In genomic region chr3:8970971-8971589, GRCh38 we compare ENCODE assay signal across 8 cellular contexts. TPM values are rescaled to one million over a fixed set of nuclear protein-coding genes. Genes with fewer than 3 reads are reported as not detected.
A peak's percentile ranks its signal among the peaks of the same experiment; 100 is the strongest.
DNase-seq lines count a peak whose midpoint lies in the region; ATAC-seq lines count a peak whose summit lies in the region.

No MANE protein-coding gene starts in this region.

- no peak overlapping the region for H3K4me3 Mint-ChIP-seq in activated naive CD4-positive, alpha-beta T cell treated with anti-CD3 and anti-CD28 coated beads for 36 hours

- H3K9me3 ChIP-seq in SJCRH30 (replicated peaks): no peaks in the 10 kb centered on the region

- no peaks in the 10 kb centered on the region for H3K36me3 Mint-ChIP-seq in activated naive CD4-positive, alpha-beta T cell treated with anti-CD3 and anti-CD28 coated beads for 36 hours (ENCODE audit: low read depth)

- H3K9me3 Mint-ChIP-seq in activated naive CD4-positive, alpha-beta T cell treated with anti-CD3 and anti-CD28 coated beads for 36 hours: no peaks in the 10 kb centered on the region

- DNase-seq in NCI-H446 (lab: John Stamatoyannopoulos, UW): peak; percentile 14 to 65
- no peak for DNase-seq in NCI-H446 treated with DMSO at 0.1 percent for 48 hours (lab: John Stamatoyannopoulos, UW)
- DNase-seq in HuH-7 (ENCODE audit: low spot score): peak; percentile 67
- peak; percentile 55 to 82 for DNase-seq in SJCRH30
- peak; percentile 85 for DNase-seq in activated naive CD4-positive, alpha-beta T cell treated with anti-CD3 and anti-CD28 coated beads for 36 hours
- peak; percentile 63 for DNase-seq in glomerular visceral epithelial cell (ENCODE audit: extremely low spot score)
- DNase-seq in retina: peak; percentile 78

- H3K4me3 ChIP-seq in SJCRH30: no peak overlapping the region

- H3K27ac Mint-ChIP-seq in activated naive CD4-positive, alpha-beta T cell treated with anti-CD3 and anti-CD28 coated beads for 36 hours: no peak overlapping the region

- H3K27me3 Mint-ChIP-seq in activated naive CD4-positive, alpha-beta T cell treated with anti-CD3 and anti-CD28 coated beads for 36 hours (ENCODE audit: low read depth): no peaks in the 10 kb centered on the region

- H3K27ac ChIP-seq in SJCRH30: no peak overlapping the region

- peaks cover 2% of the 10 kb centered on the region for H3K4me1 Mint-ChIP-seq in activated naive CD4-positive, alpha-beta T cell treated with anti-CD3 and anti-CD28 coated beads for 36 hours (ENCODE audit: low read depth)

- ATAC-seq in HG02571 (IDR thresholded peaks at IDR 0.05; ENCODE audit: unreplicated experiment): no peak

- intact Hi-C loops in activated naive CD4-positive, alpha-beta T cell treated with anti-CD3 and anti-CD28 coated beads for 36 hours (cut with micrococcal nuclease): loop anchor here (1.0 kb wide), 3 partner anchors 96 to 331 kb away; partner anchors contain the start of gene SRGAP3

- CTCF ChIA-PET in activated naive CD4-positive, alpha-beta T cell treated with anti-CD3 and anti-CD28 coated beads for 36 hours (lab: Charles Lee): interaction anchor here (0.6 to 4.9 kb wide), 11 partner anchors 9 to 332 kb away, joined by 3 to 56 read pairs (median 3); partner anchors contain the start of genes OXTR and SRGAP3

- H3K27me3 ChIP-seq in SJCRH30: peaks cover 5% of the 10 kb centered on the region; the same call in 1 of the 2 replicates

- H3K36me3 ChIP-seq in SJCRH30: no peaks in the 10 kb centered on the region

- no peaks in the 10 kb centered on the region for H3K4me1 ChIP-seq in SJCRH30

RNA-seq across cellular contexts. Expression of gene RAD18, which starts 7.8 kb away (rescaled TPM):
- total RNA-seq in SJCRH30 (2014; rRNA removed; shearing (Covaris generic)): 42.0 and 44.9 TPM in 2 replicates
- 10 to 100 TPM; 44.5 to 45.4 TPM for total RNA-seq in activated naive CD4-positive, alpha-beta T cell treated with anti-CD3 and anti-CD28 coated beads for 36 hours
